Comparison of ENCODE assay signal across 35 cellular contexts in the genomic region with DNA sequence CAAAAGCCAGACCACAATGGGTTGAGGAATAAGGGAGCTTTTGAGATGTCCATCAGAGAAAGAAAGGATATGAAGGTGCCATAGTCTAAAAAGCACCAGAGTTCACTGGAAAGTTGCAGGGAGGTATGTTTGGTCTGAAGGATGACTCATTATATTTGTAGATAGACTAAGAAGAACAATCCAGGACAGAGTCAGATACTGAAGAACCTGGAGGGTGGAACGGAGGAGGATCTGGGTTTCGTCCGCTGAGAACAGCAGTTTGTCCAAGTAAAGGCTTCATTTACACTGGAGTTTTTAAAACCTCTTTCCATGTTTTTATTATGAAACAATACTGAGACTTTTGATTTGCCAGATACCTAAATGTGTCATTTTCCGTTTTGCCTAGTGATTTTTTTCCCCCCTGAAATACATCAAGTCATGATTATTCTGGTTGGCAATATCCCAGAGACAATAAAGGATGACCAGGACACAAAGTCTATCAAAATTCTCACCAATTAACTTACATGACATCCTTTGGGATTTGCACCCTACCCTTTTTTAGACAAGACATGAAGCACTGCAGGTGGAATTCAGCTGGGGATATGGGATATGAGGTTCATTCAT.
DNase-seq lines count a peak whose midpoint lies in the region; ATAC-seq, FAIRE-seq and TF ChIP-seq lines count a peak whose summit lies in the region.
"Had no signal": no experiment of that assay in that cellular context is flagged by ENCODE, and none has a peak within 500 bp of the region (broad histone marks: within the 10 kb centered on the region; RNA-seq: fewer than 3 reads in every experiment).

No MANE protein-coding gene starts in this region.

- H3K79me2 ChIP-seq in HepG2 (ENCODE audit: insufficient read depth, low read length) (no peaks in the 10 kb centered on the region), hepatocyte (peaks cover 33% of the 10 kb centered on the region)

- no TSS peak for BruUV-seq in HepG2 (replicated peaks; lab: Mats Ljungman, UMichigan)

- FAIRE-seq in HepG2 (lab: Jason Lieb, UNC) = no peak
- FAIRE-seq in H54 (lab: Jason Lieb, UNC) = no peak
- FAIRE-seq: K562, urothelium cell line had no signal

- no peak; the same call in 2 of the 3 replicates for ATAC-seq in HepG2
- ATAC-seq in right lobe of liver = no peak
- ATAC-seq in activated naive CD8-positive, alpha-beta T cell treated with anti-CD3 and anti-CD28 coated beads, Interleukin-2, amount 50 U/mL, for 24 hours = peak; percentile 24
- no peak for ATAC-seq in HG03565 (IDR thresholded peaks at IDR 0.05; ENCODE audit: unreplicated experiment)
- ATAC-seq in activated T-cell treated with anti-CD3 and anti-CD28 coated beads, Interleukin-2, amount 50 U/mL, for 4 hours = no peak
- ATAC-seq: activated CD8-positive, alpha-beta memory T cell treated with anti-CD3 and anti-CD28 coated beads, Interleukin-2, amount 10 ng/mL, durations not matched to agents 7 days and 5 days; activated T-cell treated with anti-CD3 and anti-CD28 coated beads, Interleukin-2, amount 50 U/mL, for 72 hours; HCT116; K562; left ventricle myocardium superior; sciatic nerve; WTC11 had no signal

- CTCF ChIA-PET in HepG2 (lab: Yijun Ruan, JAX; ENCODE audit: low intra/inter-chr PET ratio, low total read pairs) = no interaction called here

- TF ChIP-seq RAD21 in HepG2 (CRISPR knock-in tag; IDR thresholded peaks at IDR 0.05) = no peak

- peaks cover 5% of the 10 kb centered on the region for H3K9me3 Mint-ChIP-seq in activated naive CD8-positive, alpha-beta T cell treated with anti-CD3 and anti-CD28 coated beads, Interleukin-2, amount 50 U/mL, for 24 hours
- no peaks in the 10 kb centered on the region for H3K9me3 Mint-ChIP-seq in activated T-cell treated with anti-CD3 and anti-CD28 coated beads, Interleukin-2, amount 50 U/mL, for 4 hours
- H3K9me3 Mint-ChIP-seq: effector memory CD8-positive, alpha-beta T cell; mesothelial cell of epicardium; naive B cell; stimulated activated naive CD8-positive, alpha-beta T cell treated with anti-CD3 and anti-CD28 coated beads, Interleukin-15, Interleukin-2, amounts not matched to agents 100 ng/mL and 50 ng/mL, for 24 hours; WTC11 had no signal

- TF ChIP-seq CTCF in HepG2 (CRISPR knock-in tag; IDR thresholded peaks at IDR 0.05) (no peak), right lobe of liver (IDR thresholded peaks at IDR 0.05) (no peak), hepatocyte (IDR thresholded peaks at IDR 0.05; ENCODE audit: poor library complexity) (no peak)

- H3K9me3 ChIP-seq in HepG2 (ENCODE audit: low read length) = no peaks in the 10 kb centered on the region
- no peaks in the 10 kb centered on the region for H3K9me3 ChIP-seq in right lobe of liver
- no peaks in the 10 kb centered on the region for H3K9me3 ChIP-seq in hepatocyte (ENCODE audit: low read depth)
- H3K9me3 ChIP-seq: colonic mucosa, thoracic aorta had no signal

- WGBS in HepG2 (ENCODE audit: low lambda C conversion rate) = 82% methylated on average over 4 of the region's 4 CpGs
- 81% methylated on average over 4 of the region's 4 CpGs for WGBS in right lobe of liver (ENCODE audit: insufficient coverage, low coverage, low lambda C conversion rate, missing lambda C conversion rate)
- WGBS in hepatocyte (ENCODE audit: low lambda C conversion rate, missing lambda C conversion rate) = 77% methylated on average over 4 of the region's 4 CpGs

- no peak for TF ChIP-seq EP300 in HepG2 (IDR thresholded peaks at IDR 0.05; ENCODE audit: low read depth in 2 of 2, low read length in 2 of 2)
- no peak for TF ChIP-seq EP300 in HepG2 (CRISPR knock-in tag; IDR thresholded peaks at IDR 0.05; ENCODE audit: borderline replicate concordance)

- intact Hi-C loops in HepG2 (cut with micrococcal nuclease; ENCODE audit: unreplicated experiment) = no loop called here
- intact Hi-C loops in right lobe of liver (cut with DNase I) = no loop called here

- H3K4me1 Mint-ChIP-seq in activated naive CD8-positive, alpha-beta T cell treated with anti-CD3 and anti-CD28 coated beads, Interleukin-2, amount 50 U/mL, for 24 hours = peaks cover 38% of the 10 kb centered on the region
- H3K4me1 Mint-ChIP-seq in activated T-cell treated with anti-CD3 and anti-CD28 coated beads, Interleukin-2, amount 50 U/mL, for 4 hours (ENCODE audit: low read depth) = peaks cover 56% of the 10 kb centered on the region
- H3K4me1 Mint-ChIP-seq: WTC11 had no signal

- POLR2A ChIA-PET in HepG2 (lab: Yijun Ruan, JAX) = no interaction called here

- no peak for DNase-seq in HepG2 (ENCODE audit: low spot score)
- DNase-seq in right lobe of liver = no peak
- DNase-seq in activated naive CD8-positive, alpha-beta T cell treated with anti-CD3 and anti-CD28 coated beads, Interleukin-2, amount 50 U/mL, for 24 hours = no peak
- DNase-seq in hepatocyte (ENCODE audit: low spot score) = peak; percentile 35
- DNase-seq in activated T-cell treated with anti-CD3 and anti-CD28 coated beads, Interleukin-2, amount 50 U/mL, for 4 hours = no peak
- no peak for DNase-seq in H54 (ENCODE audit: insufficient read length, low spot score)
- DNase-seq: ACHN; activated CD4-positive, alpha-beta T cell treated with anti-CD3 and anti-CD28 coated beads, Interleukin-2, amount 50 U/mL, for 1 hour; activated CD8-positive, alpha-beta memory T cell treated with anti-CD3 and anti-CD28 coated beads, Interleukin-2, amount 10 ng/mL, durations not matched to agents 7 days and 5 days; activated naive CD4-positive, alpha-beta T cell; activated T-cell treated with anti-CD3 and anti-CD28 coated beads, Interleukin-2, amount 50 U/mL, for 72 hours; colonic mucosa; DMS153; effector memory CD8-positive, alpha-beta T cell; erythroblast; islet precursor cell; left ventricle myocardium superior; naive B cell; NCI-H1105; NCI-H187; NCI-H510A; nucleus accumbens; stimulated activated CD8-positive, alpha-beta memory T cell treated with anti-CD3 and anti-CD28 coated beads, Interleukin-4, amount 100 ng/mL, for 48 hours; SW 1271 had no signal

- H4K20me1 ChIP-seq in HepG2 (ENCODE audit: insufficient read depth, low read length) (no peaks in the 10 kb centered on the region), hepatocyte (ENCODE audit: insufficient read depth, poor library complexity, severe bottlenecking) (no peaks in the 10 kb centered on the region)

- H3K4me2 ChIP-seq in HepG2 (ENCODE audit: low read depth, low read length) (no peak overlapping the region), hepatocyte (no peak overlapping the region)

- H2AFZ ChIP-seq in HepG2 (ENCODE audit: low read length) (no peak overlapping the region), hepatocyte (no peak overlapping the region)

- H3K27me3 ChIP-seq in HepG2 (ENCODE audit: control insufficient read depth in 1 of 2, insufficient read depth in 2 of 2, low read length in 2 of 2) (no peaks in the 10 kb centered on the region), right lobe of liver (no peaks in the 10 kb centered on the region), hepatocyte (no peaks in the 10 kb centered on the region)
- H3K27me3 ChIP-seq: colonic mucosa had no signal

- no peak overlapping the region for H3K27ac Mint-ChIP-seq in activated naive CD8-positive, alpha-beta T cell treated with anti-CD3 and anti-CD28 coated beads, Interleukin-2, amount 50 U/mL, for 24 hours
- H3K27ac Mint-ChIP-seq: activated CD8-positive, alpha-beta memory T cell treated with anti-CD3 and anti-CD28 coated beads, Interleukin-2, amount 10 ng/mL, durations not matched to agents 7 days and 5 days; activated T-cell treated with anti-CD3 and anti-CD28 coated beads, Interleukin-2, amount 50 U/mL, for 72 hours; B cell; effector memory CD8-positive, alpha-beta T cell; mesothelial cell of epicardium; naive B cell; progenitor cell of endocrine pancreas; stimulated activated naive CD8-positive, alpha-beta T cell treated with anti-CD3 and anti-CD28 coated beads, Interleukin-15, Interleukin-2, amounts not matched to agents 100 ng/mL and 50 ng/mL, for 24 hours; WTC11 had no signal

- H3K27me3 Mint-ChIP-seq in activated naive CD8-positive, alpha-beta T cell treated with anti-CD3 and anti-CD28 coated beads, Interleukin-2, amount 50 U/mL, for 24 hours = no peaks in the 10 kb centered on the region
- H3K27me3 Mint-ChIP-seq in activated T-cell treated with anti-CD3 and anti-CD28 coated beads, Interleukin-2, amount 50 U/mL, for 4 hours (ENCODE audit: low read depth) = no peaks in the 10 kb centered on the region
- H3K27me3 Mint-ChIP-seq: activated CD8-positive, alpha-beta memory T cell treated with anti-CD3 and anti-CD28 coated beads, Interleukin-2, amount 10 ng/mL, durations not matched to agents 7 days and 5 days; B cell; effector memory CD8-positive, alpha-beta T cell; naive B cell; progenitor cell of endocrine pancreas; stimulated activated naive CD8-positive, alpha-beta T cell treated with anti-CD3 and anti-CD28 coated beads, Interleukin-15, Interleukin-2, amounts not matched to agents 100 ng/mL and 50 ng/mL, for 24 hours had no signal

- in situ Hi-C loops in HepG2 (cut with HindIII; ENCODE audit: extremely low pct_ligation_motif_present, low pct_unique_long_range_greater_than_20kb) = no loop called here

- H3K27ac ChIP-seq in HepG2 (ENCODE audit: extremely low read length, insufficient read depth, low read length) = no peak overlapping the region
- no peak overlapping the region for H3K27ac ChIP-seq in right lobe of liver
- H3K27ac ChIP-seq in hepatocyte = no peak overlapping the region
- H3K27ac ChIP-seq: colonic mucosa, thoracic aorta had no signal

- no peaks in the 10 kb centered on the region for H3K9me2 ChIP-seq in hepatocyte (replicated peaks; ENCODE audit: insufficient read depth)

- H3K9ac ChIP-seq in HepG2 (ENCODE audit: insufficient read depth, low read depth, low read length) = no peak overlapping the region

- TF ChIP-seq POLR2A in HepG2 (IDR thresholded peaks at IDR 0.05; ENCODE audit: insufficient read depth in 1 of 2, low read depth in 2 of 2, low read length in 2 of 2) (no peak), right lobe of liver (IDR thresholded peaks at IDR 0.05) (no peak), H54 (IDR thresholded peaks at IDR 0.05; ENCODE audit: low read depth, low read length) (no peak)

- H3K4me1 ChIP-seq in HepG2 (ENCODE audit: insufficient read depth, low read length) (peaks cover 15% of the 10 kb centered on the region), right lobe of liver (no peaks in the 10 kb centered on the region), hepatocyte (ENCODE audit: insufficient read depth) (no peaks in the 10 kb centered on the region)
- H3K4me1 ChIP-seq: colonic mucosa had no signal

- H3K36me3 Mint-ChIP-seq in activated naive CD8-positive, alpha-beta T cell treated with anti-CD3 and anti-CD28 coated beads, Interleukin-2, amount 50 U/mL, for 24 hours (ENCODE audit: low read depth) = peaks cover 16% of the 10 kb centered on the region
- peaks cover 21% of the 10 kb centered on the region for H3K36me3 Mint-ChIP-seq in activated T-cell treated with anti-CD3 and anti-CD28 coated beads, Interleukin-2, amount 50 U/mL, for 4 hours (ENCODE audit: insufficient read depth)
- H3K36me3 Mint-ChIP-seq: WTC11 had no signal

- no peak overlapping the region for H3K4me3 Mint-ChIP-seq in activated naive CD8-positive, alpha-beta T cell treated with anti-CD3 and anti-CD28 coated beads, Interleukin-2, amount 50 U/mL, for 24 hours
- H3K4me3 Mint-ChIP-seq in activated T-cell treated with anti-CD3 and anti-CD28 coated beads, Interleukin-2, amount 50 U/mL, for 4 hours = no peak overlapping the region
- H3K4me3 Mint-ChIP-seq: activated CD8-positive, alpha-beta memory T cell treated with anti-CD3 and anti-CD28 coated beads, Interleukin-2, amount 10 ng/mL, durations not matched to agents 7 days and 5 days; activated T-cell treated with anti-CD3 and anti-CD28 coated beads, Interleukin-2, amount 50 U/mL, for 72 hours; B cell; effector memory CD8-positive, alpha-beta T cell; mesothelial cell of epicardium; naive B cell; stimulated activated naive CD8-positive, alpha-beta T cell treated with anti-CD3 and anti-CD28 coated beads, Interleukin-15, Interleukin-2, amounts not matched to agents 100 ng/mL and 50 ng/mL, for 24 hours; WTC11 had no signal

- no peak overlapping the region for H3K4me3 ChIP-seq in HepG2 (replicated peaks in 1 of 3; ENCODE audit: insufficient read depth in 1 of 3, low read depth in 2 of 3, low read length in 3 of 3)
- no peak overlapping the region for H3K4me3 ChIP-seq in right lobe of liver
- no peak overlapping the region for H3K4me3 ChIP-seq in hepatocyte
- H3K4me3 ChIP-seq: colonic mucosa, K562, thoracic aorta had no signal

- H3K36me3 ChIP-seq in HepG2 (replicated peaks in 1 of 2; ENCODE audit: control insufficient read depth in 1 of 2, insufficient read depth in 2 of 2, low read length in 2 of 2) (no peaks in the 10 kb centered on the region), right lobe of liver (no peaks in the 10 kb centered on the region), hepatocyte (replicated peaks; ENCODE audit: insufficient read depth, low read depth) (peaks cover 3% of the 10 kb centered on the region)
- H3K36me3 ChIP-seq: colonic mucosa, thoracic aorta had no signal
